In the genomic region with DNA sequence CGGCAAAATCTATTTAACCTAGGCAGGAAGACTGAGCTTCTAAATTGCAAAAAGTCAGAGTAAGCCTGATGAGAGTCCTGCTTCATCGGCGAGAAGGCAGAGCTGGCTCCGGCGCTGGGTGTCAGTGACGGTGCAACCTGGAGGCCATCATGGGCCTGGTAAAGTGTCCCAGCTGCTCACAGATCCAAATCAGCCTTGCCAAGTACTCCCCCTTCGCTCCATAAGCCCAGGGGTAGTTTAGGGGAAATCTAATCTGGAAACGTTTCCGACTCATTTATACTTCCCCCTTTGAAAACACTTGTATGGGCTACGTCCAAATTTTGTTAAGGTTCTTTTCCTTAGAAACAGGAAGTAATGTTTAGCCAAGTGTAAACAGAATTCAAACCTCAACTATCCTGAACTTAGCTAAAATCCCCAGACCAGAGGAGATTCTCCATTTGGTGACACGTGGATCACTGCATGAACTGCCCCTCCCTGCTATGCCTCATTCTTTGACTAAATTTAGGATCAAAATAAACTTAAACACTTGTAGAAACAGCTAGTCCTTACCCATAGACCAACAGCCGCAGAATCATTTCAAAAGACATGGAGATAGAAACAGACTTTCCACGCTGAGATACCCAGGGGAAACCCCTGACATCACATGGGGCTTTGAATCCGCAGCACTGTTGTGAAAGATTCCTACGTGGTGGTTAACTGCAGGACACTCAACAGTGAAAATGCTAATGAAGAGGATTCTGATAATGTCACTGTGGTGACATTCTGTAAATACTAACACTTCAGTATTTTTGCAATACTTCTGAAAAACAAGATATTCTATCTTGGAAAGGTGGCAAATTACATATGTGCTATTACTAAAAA, we compare ENCODE assay signal across 8 cellular contexts.
A peak's percentile ranks its signal among the peaks of the same experiment; 100 is the strongest.
DNase-seq lines count a peak whose midpoint lies in the region; ATAC-seq, FAIRE-seq and TF ChIP-seq lines count a peak whose summit lies in the region.

No MANE protein-coding gene starts in this region.

- no peaks in the 10 kb centered on the region for H3K79me2 ChIP-seq in HepG2 (ENCODE audit: insufficient read depth, low read length)

- TF ChIP-seq CTCF in HepG2 (CRISPR knock-in tag; IDR thresholded peaks at IDR 0.05) (no peak), foreskin keratinocyte (conservative IDR thresholded peaks at IDR 0.05) (no peak)

- BruUV-seq in HepG2 (replicated peaks; lab: Mats Ljungman, UMichigan) = no TSS peak

- no peak overlapping the region for H3K4me2 ChIP-seq in HepG2 (ENCODE audit: low read depth, low read length)

- WGBS in HepG2 (ENCODE audit: low lambda C conversion rate) = 86% methylated on average over 15 of the region's 15 CpGs

- no peak for TF ChIP-seq POLR2A in HepG2 (IDR thresholded peaks at IDR 0.05; ENCODE audit: insufficient read depth in 1 of 2, low read depth in 2 of 2, low read length in 2 of 2)

- H2AFZ ChIP-seq in HepG2 (ENCODE audit: low read length) = no peak overlapping the region

- H3K27me3 ChIP-seq in HepG2 (ENCODE audit: control insufficient read depth in 1 of 2, insufficient read depth in 2 of 2, low read length in 2 of 2) (no peaks in the 10 kb centered on the region), foreskin keratinocyte (no peaks in the 10 kb centered on the region)

- DNase-seq in activated CD8-positive, alpha-beta memory T cell treated with anti-CD3 and anti-CD28 coated beads for 48 hours (ENCODE audit: low read depth in 2 of 3, low spot score in 2 of 3) = peak in 2 of 3 experiments; percentile 16 to 39
- no peak for DNase-seq in activated CD8-positive, alpha-beta memory T cell treated with anti-CD3 and anti-CD28 coated beads for 24 hours
- DNase-seq in activated CD8-positive, alpha-beta memory T cell treated with anti-CD3 and anti-CD28 coated beads, Interleukin-2, amount 50 U/mL, for 48 hours = peak; percentile 60
- no peak for DNase-seq in HepG2 (ENCODE audit: low spot score)
- DNase-seq in stimulated activated naive CD8-positive, alpha-beta T cell treated with anti-CD3 and anti-CD28 coated beads, Interleukin-15, Interleukin-2, amounts not matched to agents 100 U/mL and 50 U/mL, for 24 hours = peak; percentile 56
- no peak for DNase-seq in superior temporal gyrus (ENCODE audit: extremely low spot score)
- DNase-seq in foreskin keratinocyte = no peak

- H4K20me1 ChIP-seq in HepG2 (ENCODE audit: insufficient read depth, low read length) = no peaks in the 10 kb centered on the region

- no peak overlapping the region for H3K9ac ChIP-seq in HepG2 (ENCODE audit: insufficient read depth, low read depth, low read length)

- peaks cover 42 to 98% of the 10 kb centered on the region in 2 experiments for H3K36me3 ChIP-seq in HepG2 (replicated peaks in 1 of 2; ENCODE audit: control insufficient read depth in 1 of 2, insufficient read depth in 2 of 2, low read length in 2 of 2)

- ATAC-seq in HG03342 (IDR thresholded peaks at IDR 0.05; ENCODE audit: unreplicated experiment) (peak; percentile 80), HepG2 (no peak), foreskin keratinocyte (no peak)
- peak; percentile 89 for ATAC-seq in stimulated activated naive CD8-positive, alpha-beta T cell treated with anti-CD3 and anti-CD28 coated beads, Interleukin-15, Interleukin-2, amounts not matched to agents 100 U/mL and 50 U/mL, for 24 hours

- POLR2A ChIA-PET in HepG2 (lab: Yijun Ruan, JAX) = no interaction called here

- H3K9me3 ChIP-seq in HepG2 (ENCODE audit: low read length) = no peaks in the 10 kb centered on the region

- CTCF ChIA-PET in HepG2 (lab: Yijun Ruan, JAX; ENCODE audit: low intra/inter-chr PET ratio, low total read pairs) = no interaction called here

- TF ChIP-seq EP300 in HepG2 (IDR thresholded peaks at IDR 0.05; ENCODE audit: low read depth in 2 of 2, low read length in 2 of 2) (no peak), HepG2 (CRISPR knock-in tag; IDR thresholded peaks at IDR 0.05; ENCODE audit: borderline replicate concordance) (no peak)

- intact Hi-C loops in HepG2 (cut with micrococcal nuclease; ENCODE audit: unreplicated experiment) = no loop called here

- FAIRE-seq in HepG2 (lab: Jason Lieb, UNC) = no peak

- H3K4me3 ChIP-seq in HepG2 (replicated peaks in 1 of 3; ENCODE audit: insufficient read depth in 1 of 3, low read depth in 2 of 3, low read length in 3 of 3) = no peak overlapping the region

- H3K4me1 ChIP-seq in HepG2 (ENCODE audit: insufficient read depth, low read length) (0 out of 2 replicates have a peak, but pooled peaks cover 3% of the 10 kb centered on the region), foreskin keratinocyte (no peaks in the 10 kb centered on the region)

- no peak for TF ChIP-seq RAD21 in HepG2 (CRISPR knock-in tag; IDR thresholded peaks at IDR 0.05)

- in situ Hi-C loops in HepG2 (cut with HindIII; ENCODE audit: extremely low pct_ligation_motif_present, low pct_unique_long_range_greater_than_20kb) = no loop called here

- H3K27ac ChIP-seq in HepG2 (ENCODE audit: extremely low read length, insufficient read depth, low read length) = no peak overlapping the region
- no peak overlapping the region for H3K27ac ChIP-seq in foreskin keratinocyte

TF ChIP-seq in HepG2, 621 proteins besides CTCF, POLR2A, EP300 and RAD21:
- peak; percentile 22 for TF ChIP-seq RBM22 (optimal IDR thresholded peaks at IDR 0.05; ENCODE audit: low read length)
- TF ChIP-seq RFXAP (CRISPR knock-in tag; IDR thresholded peaks at IDR 0.05; ENCODE audit: borderline replicate concordance) = no peak

Comparison
In these comparisons a context has a peak if more than half of its experiments do, and no peak if none do; other contexts are left out.
1. DNase-seq: peak in activated CD8-positive, alpha-beta memory T cell treated with anti-CD3 and anti-CD28 coated beads for 48 hours (2 of 3), activated CD8-positive, alpha-beta memory T cell treated with anti-CD3 and anti-CD28 coated beads, Interleukin-2, amount 50 U/mL, for 48 hours (single experiment) and stimulated activated naive CD8-positive, alpha-beta T cell treated with anti-CD3 and anti-CD28 coated beads, Interleukin-15, Interleukin-2, amounts not matched to agents 100 U/mL and 50 U/mL, for 24 hours (single experiment); none in activated CD8-positive, alpha-beta memory T cell treated with anti-CD3 and anti-CD28 coated beads for 24 hours (single experiment), HepG2 (single experiment), superior temporal gyrus (single experiment) and foreskin keratinocyte (0 of 2).
2. ATAC-seq: peak in HG03342 (single experiment) and stimulated activated naive CD8-positive, alpha-beta T cell treated with anti-CD3 and anti-CD28 coated beads, Interleukin-15, Interleukin-2, amounts not matched to agents 100 U/mL and 50 U/mL, for 24 hours (single experiment); none in HepG2 (single experiment) and foreskin keratinocyte (single experiment).